Comparison of ENCODE assay signal across 8 cellular contexts in the genomic region with DNA sequence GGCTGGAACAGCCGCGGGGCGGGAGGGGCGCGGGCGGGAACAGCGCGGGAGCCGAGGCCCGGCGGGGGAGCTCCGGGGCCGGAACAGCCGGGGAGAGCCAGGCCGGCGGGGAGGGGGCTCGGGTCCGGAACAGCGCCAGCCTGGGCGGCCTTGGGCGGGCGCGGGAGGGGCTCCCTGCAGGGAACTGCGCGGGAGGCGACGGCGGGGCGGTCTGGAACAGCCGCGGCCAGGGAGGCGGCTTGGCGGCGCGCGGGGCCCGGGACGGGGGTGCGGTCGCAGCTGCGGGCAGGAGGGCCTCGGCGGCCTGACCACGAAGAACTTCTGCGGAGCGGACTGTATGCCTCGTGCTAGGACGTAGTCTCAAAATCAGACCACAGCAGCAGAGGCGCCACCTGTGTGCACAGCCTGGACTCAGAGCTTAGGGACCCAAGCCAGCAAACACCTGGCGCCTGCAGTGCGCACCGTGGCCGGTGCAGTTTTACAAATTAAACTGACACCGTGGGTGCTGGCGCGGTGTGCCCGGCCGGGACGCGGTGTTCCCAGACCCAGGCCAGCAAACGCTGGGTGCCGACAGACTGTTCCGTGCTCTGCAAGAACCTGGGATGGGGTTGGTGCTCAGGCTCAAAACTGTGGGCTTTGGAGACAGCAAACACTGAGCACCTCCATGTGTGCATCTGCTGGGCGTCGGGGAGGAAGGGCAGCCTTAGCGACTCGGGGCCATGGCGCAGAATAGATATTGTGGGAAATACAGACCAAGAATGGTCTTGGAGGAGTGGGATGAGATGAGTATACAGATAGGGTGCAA. TPM values are rescaled to one million over a fixed set of nuclear protein-coding genes. Genes with fewer than 3 reads are reported as not detected.
DNase-seq lines count a peak whose midpoint lies in the region; ATAC-seq and TF ChIP-seq lines count a peak whose summit lies in the region.

No MANE protein-coding gene starts in this region.

- H3K4me3 ChIP-seq in AG04450 (ENCODE audit: low read depth, low read length) (peak overlapping the region; percentile 68), epithelial cell of proximal tubule (ENCODE audit: low read depth, low read length) (peak overlapping the region; percentile 66)

- peaks cover 12% of the 10 kb centered on the region for H3K9me3 Mint-ChIP-seq in activated CD8-positive, alpha-beta memory T cell treated with anti-CD3 and anti-CD28 coated beads, Interleukin-2, amount 10 ng/mL, durations not matched to agents 7 days and 5 days (ENCODE audit: low read depth)
- peaks cover 5 to 18% (median 14%) of the 10 kb centered on the region in 7 donors for H3K9me3 Mint-ChIP-seq in naive B cell
- peaks cover 12 to 18% of the 10 kb centered on the region in 2 donors for H3K9me3 Mint-ChIP-seq in stimulated activated naive CD8-positive, alpha-beta T cell treated with anti-CD3 and anti-CD28 coated beads, Interleukin-15, amount 100 ng/mL, for 72 hours

- peaks cover 14% of the 10 kb centered on the region for H3K9me3 ChIP-seq in AG04450 (ENCODE audit: control insufficient read depth, insufficient read depth, low read length)

- TF ChIP-seq CTCF in AG04450 (IDR thresholded peaks at IDR 0.05; ENCODE audit: low read depth, low read length), result peak; percentile 9; the same call in 1 of the 2 replicates
- TF ChIP-seq CTCF in epithelial cell of proximal tubule (conservative IDR thresholded peaks at IDR 0.05; ENCODE audit: low read depth, low read length), result no peak

- no peaks in the 10 kb centered on the region for H3K27me3 ChIP-seq in AG04450 (ENCODE audit: control insufficient read depth, insufficient read depth, low read length)

- POLR2A ChIA-PET in AG04450 (lab: Yijun Ruan, JAX), result interaction anchor here (0.6 to 0.9 kb wide), 4 partner anchors 12 to 79 kb away, joined by 3 to 4 read pairs (median 3); a partner anchor contains a TSS

- peak overlapping the region; percentile 85 for H3K4me3 Mint-ChIP-seq in activated CD8-positive, alpha-beta memory T cell treated with anti-CD3 and anti-CD28 coated beads, Interleukin-2, amount 10 ng/mL, durations not matched to agents 7 days and 5 days
- peak overlapping the region; percentile 63 to 95 (median 90) for H3K4me3 Mint-ChIP-seq in naive B cell
- H3K4me3 Mint-ChIP-seq in stimulated activated naive CD8-positive, alpha-beta T cell treated with anti-CD3 and anti-CD28 coated beads, Interleukin-15, amount 100 ng/mL, for 72 hours, result peak overlapping the region; percentile 85 to 87

- peaks cover 27% of the 10 kb centered on the region for H3K4me1 Mint-ChIP-seq in activated CD8-positive, alpha-beta memory T cell treated with anti-CD3 and anti-CD28 coated beads, Interleukin-2, amount 10 ng/mL, durations not matched to agents 7 days and 5 days
- H3K4me1 Mint-ChIP-seq in naive B cell, result peaks cover 23 to 33% (median 31%) of the 10 kb centered on the region in 3 donors
- H3K4me1 Mint-ChIP-seq in stimulated activated naive CD8-positive, alpha-beta T cell treated with anti-CD3 and anti-CD28 coated beads, Interleukin-15, amount 100 ng/mL, for 72 hours, result peaks cover 33% of the 10 kb centered on the region

- DNase-seq in AG04450 (ENCODE audit: low read depth, low spot score), result no peak
- DNase-seq in NCI-H524 (lab: John Stamatoyannopoulos, UW), result peak; percentile 75 to 91
- peak; percentile 86 for DNase-seq in activated CD8-positive, alpha-beta memory T cell treated with anti-CD3 and anti-CD28 coated beads, Interleukin-2, amount 10 ng/mL, durations not matched to agents 7 days and 5 days
- no peak for DNase-seq in epithelial cell of proximal tubule (ENCODE audit: low read depth)
- no peak for DNase-seq in naive B cell
- peak in 1 of 2 donors; percentile 88 for DNase-seq in stimulated activated naive CD8-positive, alpha-beta T cell treated with anti-CD3 and anti-CD28 coated beads, Interleukin-15, amount 100 ng/mL, for 72 hours

- peak overlapping the region; percentile 80 for H3K27ac Mint-ChIP-seq in activated CD8-positive, alpha-beta memory T cell treated with anti-CD3 and anti-CD28 coated beads, Interleukin-2, amount 10 ng/mL, durations not matched to agents 7 days and 5 days
- peak overlapping the region in 5 of 6 donors; percentile 39 to 94 (median 87) for H3K27ac Mint-ChIP-seq in naive B cell
- peak overlapping the region in 1 of 2 donors; percentile 71 for H3K27ac Mint-ChIP-seq in stimulated activated naive CD8-positive, alpha-beta T cell treated with anti-CD3 and anti-CD28 coated beads, Interleukin-15, amount 100 ng/mL, for 72 hours

- CTCF ChIA-PET in AG04450 (lab: Charles Lee), result interaction anchor here (0.6 to 0.9 kb wide), 2 partner anchors 64 to 315 kb away, joined by 3 read pairs; no protein-coding TSS in a partner anchor
- CTCF ChIA-PET in activated CD8-positive, alpha-beta memory T cell treated with anti-CD3 and anti-CD28 coated beads, Interleukin-2, amount 10 ng/mL, durations not matched to agents 7 days and 5 days (lab: Charles Lee), result interaction anchor here (0.6 to 2.1 kb wide), 18 partner anchors 9 to 337 kb away, joined by 3 to 10 read pairs (median 4); a partner anchor contains a TSS

- H3K36me3 Mint-ChIP-seq in activated CD8-positive, alpha-beta memory T cell treated with anti-CD3 and anti-CD28 coated beads, Interleukin-2, amount 10 ng/mL, durations not matched to agents 7 days and 5 days, result peaks cover 18% of the 10 kb centered on the region
- H3K36me3 Mint-ChIP-seq in naive B cell, result peaks cover 5 to 15% of the 10 kb centered on the region in 2 donors

- no peaks in the 10 kb centered on the region for H3K27me3 Mint-ChIP-seq in activated CD8-positive, alpha-beta memory T cell treated with anti-CD3 and anti-CD28 coated beads, Interleukin-2, amount 10 ng/mL, durations not matched to agents 7 days and 5 days
- H3K27me3 Mint-ChIP-seq in naive B cell, result no peaks in the 10 kb centered on the region
- H3K27me3 Mint-ChIP-seq in stimulated activated naive CD8-positive, alpha-beta T cell treated with anti-CD3 and anti-CD28 coated beads, Interleukin-15, amount 100 ng/mL, for 72 hours, result no peaks in the 10 kb centered on the region

- ATAC-seq in GM18873 (IDR thresholded peaks at IDR 0.05; ENCODE audit: low FRiP score, unreplicated experiment), result peak; percentile 48
- peak; percentile 43 for ATAC-seq in HG03097 (IDR thresholded peaks at IDR 0.05; ENCODE audit: low FRiP score, unreplicated experiment)
- peak; percentile 76 for ATAC-seq in activated CD8-positive, alpha-beta memory T cell treated with anti-CD3 and anti-CD28 coated beads, Interleukin-2, amount 10 ng/mL, durations not matched to agents 7 days and 5 days
- peak; percentile 59 to 68 for ATAC-seq in naive B cell (ENCODE audit: low read depth in 2 of 2)
- peak; percentile 85 for ATAC-seq in stimulated activated naive CD8-positive, alpha-beta T cell treated with anti-CD3 and anti-CD28 coated beads, Interleukin-15, amount 100 ng/mL, for 72 hours

- peak overlapping the region; percentile 52 for H3K27ac ChIP-seq in AG04450 (ENCODE audit: low read depth, low read length)

RNA-seq across cellular contexts. Expression of a gene that starts 0.6 kb away (rescaled TPM):
- polyA plus RNA-seq in AG04450 (2011; rRNA removed) (1.5 and 1.6 TPM in 2 replicates), naive B cell (ENCODE audit: low read depth in 6 of 6) (1 to 10 TPM; 1.1 to 4.5 (median 2.4) TPM)
- 3.6 and 4.5 TPM in 2 replicates for polyA minus RNA-seq in AG04450 (2011; rRNA and poly(A)+ RNA removed)
- 1 to 10 TPM; 6.5 to 7.4 TPM for total RNA-seq in activated CD8-positive, alpha-beta memory T cell treated with anti-CD3 and anti-CD28 coated beads, Interleukin-2, amount 10 ng/mL, durations not matched to agents 7 days and 5 days
- 2.1 and 2.5 TPM in 2 replicates for total RNA-seq in epithelial cell of proximal tubule

RNA-seq across cellular contexts. Expression of a gene that starts 12.3 kb away (rescaled TPM):
- polyA plus RNA-seq in AG04450 (2011; rRNA removed), result 5.9 and 6.0 TPM in 2 replicates
- polyA minus RNA-seq in AG04450 (2011; rRNA and poly(A)+ RNA removed), result 7.2 and 7.6 TPM in 2 replicates
- total RNA-seq in activated CD8-positive, alpha-beta memory T cell treated with anti-CD3 and anti-CD28 coated beads, Interleukin-2, amount 10 ng/mL, durations not matched to agents 7 days and 5 days, result 10 to 100 TPM; 11.9 to 15.6 TPM
- 2.1 and 2.5 TPM in 2 replicates for total RNA-seq in epithelial cell of proximal tubule
- 10 to 100 TPM in 1 of 6 donors, 1 to 10 TPM in 4, not detected in 1; 7.0 to 10.6 (median 8.2) TPM for polyA plus RNA-seq in naive B cell (ENCODE audit: low read depth in 6 of 6)

RNA-seq across cellular contexts. Expression of a gene that starts 46.2 kb away (rescaled TPM):
- polyA plus RNA-seq in AG04450 (2011; rRNA removed), result 2.6 and 3.0 TPM in 2 replicates
- 2.2 and 3.0 TPM in 2 replicates for polyA minus RNA-seq in AG04450 (2011; rRNA and poly(A)+ RNA removed)
- total RNA-seq in activated CD8-positive, alpha-beta memory T cell treated with anti-CD3 and anti-CD28 coated beads, Interleukin-2, amount 10 ng/mL, durations not matched to agents 7 days and 5 days, result 100 to 1,000 TPM in 1 of 2 experiments, 10 to 100 TPM in 1; 87.7 to 100 TPM
- 17.1 and 35.0 TPM in 2 replicates for total RNA-seq in epithelial cell of proximal tubule
- polyA plus RNA-seq in naive B cell (ENCODE audit: low read depth in 6 of 6), result under 1 TPM in 4 of 6 donors, not detected in 2; 0.16 to 0.78 (median 0.27) TPM

RNA-seq across cellular contexts. Expression of a gene that starts 58.1 kb away (rescaled TPM):
- polyA plus RNA-seq in AG04450 (2011; rRNA removed) (11.7 and 15.7 TPM in 2 replicates), naive B cell (ENCODE audit: low read depth in 6 of 6) (1 to 10 TPM in 1 of 6 donors, under 1 TPM in 2, not detected in 3; 0.74 to 1.0 (median 0.82) TPM)
- 14.1 and 28.6 TPM in 2 replicates for polyA minus RNA-seq in AG04450 (2011; rRNA and poly(A)+ RNA removed)
- 10 to 100 TPM; 28.3 to 34.0 TPM for total RNA-seq in activated CD8-positive, alpha-beta memory T cell treated with anti-CD3 and anti-CD28 coated beads, Interleukin-2, amount 10 ng/mL, durations not matched to agents 7 days and 5 days
- total RNA-seq in epithelial cell of proximal tubule, result 13.2 and 26.9 TPM in 2 replicates

Comparison
In these comparisons a context has a peak if more than half of its experiments do, and no peak if none do; other contexts are left out.
1. DNase-seq: peak in NCI-H524 (2 of 2) and activated CD8-positive, alpha-beta memory T cell treated with anti-CD3 and anti-CD28 coated beads, Interleukin-2, amount 10 ng/mL, durations not matched to agents 7 days and 5 days (single experiment); none in AG04450 (single experiment), epithelial cell of proximal tubule (single experiment) and naive B cell (single experiment).
2. Peak in every context shown above with its lines, with median percentiles within 50 percentile points of each other: ATAC-seq and H3K4me3 Mint-ChIP-seq.